Comparison of ENCODE assay signal across 8 cellular contexts in the genomic region with DNA sequence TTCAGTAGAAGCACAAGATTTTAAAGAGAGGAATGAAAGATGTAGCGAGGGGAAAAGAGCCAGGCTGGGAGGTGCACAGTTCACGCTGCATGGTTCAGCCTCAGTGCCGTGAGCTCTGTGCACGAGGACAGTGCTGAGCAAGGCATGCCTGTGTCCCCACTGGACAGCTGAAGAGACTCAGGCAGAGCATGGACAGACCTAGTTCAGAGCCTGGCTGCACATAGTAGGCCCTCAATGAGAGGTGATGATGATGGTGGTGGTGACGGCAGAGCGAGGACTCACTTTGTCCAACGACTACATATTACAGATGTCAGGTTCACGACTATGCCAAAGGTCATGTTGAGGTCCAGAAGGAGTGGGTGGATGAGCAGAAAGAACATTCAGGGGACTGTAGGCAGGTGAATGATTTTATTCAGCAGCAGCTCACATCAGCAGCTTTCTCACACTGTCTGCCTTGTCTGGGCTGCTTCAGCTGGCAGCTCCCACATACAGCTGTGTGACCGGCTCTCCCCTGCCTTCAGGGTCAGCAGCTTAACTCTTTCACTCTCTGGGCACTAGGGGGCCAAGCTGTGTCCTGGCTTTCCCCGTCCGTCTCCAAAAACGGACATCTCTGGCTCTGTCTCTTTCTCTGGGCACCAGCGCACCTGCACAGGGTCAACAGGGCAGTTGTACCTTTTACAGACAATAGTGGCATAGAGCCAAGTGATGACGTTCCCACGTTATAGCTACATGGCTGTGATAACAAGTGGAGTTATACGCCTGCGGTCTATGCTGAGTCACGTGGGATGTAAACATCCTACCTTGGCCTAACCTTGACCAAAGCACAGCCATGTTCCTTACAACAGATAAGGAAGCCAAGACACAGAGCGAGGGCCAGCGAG.
DNase-seq lines count a peak whose midpoint lies in the region; ATAC-seq and TF ChIP-seq lines count a peak whose summit lies in the region.

No MANE protein-coding gene starts in this region.

- H3K4me3 ChIP-seq in cardiac muscle cell (no peak overlapping the region), right cardiac atrium (ENCODE audit: low read length) (no peak overlapping the region), upper lobe of right lung (no peak overlapping the region)

- POLR2A ChIA-PET in naive thymus-derived CD8-positive, alpha-beta T cell (lab: Charles Lee) = no interaction called here

- no peak overlapping the region for H3K27ac Mint-ChIP-seq in naive thymus-derived CD8-positive, alpha-beta T cell

- intact Hi-C loops in right cardiac atrium (cut with DNase I) = no loop called here
- intact Hi-C loops in upper lobe of right lung (cut with DNase I) = no loop called here

- WGBS in right cardiac atrium = 39% methylated on average over 20 of the region's 20 CpGs

- H3K4me1 Mint-ChIP-seq in naive thymus-derived CD8-positive, alpha-beta T cell = peaks cover 0 to 12% (median 0%) of the 10 kb centered on the region in 4 donors

- DNase-seq in cardiac muscle cell (ENCODE audit: low read depth in 1 of 2, low spot score in 1 of 2) (peak; percentile 60 to 74), right cardiac atrium (no peak), SHP77 treated with DMSO at 0.1 percent for 48 hours (lab: John Stamatoyannopoulos, UW) (peak; percentile 61), hypothalamus (lab: John Stamatoyannopoulos, UW) (peak in 28 of 51 donors; percentile 3 to 61 (median 12)), upper lobe of right lung (peak; percentile 32)
- DNase-seq in naive thymus-derived CD8-positive, alpha-beta T cell = no peak

- H3K36me3 ChIP-seq in cardiac muscle cell (no peaks in the 10 kb centered on the region), upper lobe of right lung (no peaks in the 10 kb centered on the region)

- H3K4me1 ChIP-seq in cardiac muscle cell (ENCODE audit: low read depth) (peaks cover 25% of the 10 kb centered on the region), right cardiac atrium (ENCODE audit: control insufficient read depth, insufficient read depth, low read length) (no peaks in the 10 kb centered on the region), upper lobe of right lung (no peaks in the 10 kb centered on the region)

- no peaks in the 10 kb centered on the region for H3K9me3 ChIP-seq in cardiac muscle cell (ENCODE audit: low read depth)
- no peaks in the 10 kb centered on the region for H3K9me3 ChIP-seq in right cardiac atrium (ENCODE audit: control insufficient read depth, low read length)
- H3K9me3 ChIP-seq in upper lobe of right lung = no peaks in the 10 kb centered on the region

- no peak overlapping the region for H3K4me3 Mint-ChIP-seq in naive thymus-derived CD8-positive, alpha-beta T cell

- no peaks in the 10 kb centered on the region for H3K36me3 Mint-ChIP-seq in naive thymus-derived CD8-positive, alpha-beta T cell

- ATAC-seq in right cardiac atrium = no peak
- no peak for ATAC-seq in upper lobe of right lung
- no peak for ATAC-seq in naive thymus-derived CD8-positive, alpha-beta T cell
- no peak for ATAC-seq in GM18861 (IDR thresholded peaks at IDR 0.05; ENCODE audit: unreplicated experiment)
- ATAC-seq in GM21717 (IDR thresholded peaks at IDR 0.05; ENCODE audit: unreplicated experiment) = no peak

- no peaks in the 10 kb centered on the region for H3K27me3 ChIP-seq in cardiac muscle cell
- no peaks in the 10 kb centered on the region for H3K27me3 ChIP-seq in right cardiac atrium (ENCODE audit: control insufficient read depth, insufficient read depth)
- H3K27me3 ChIP-seq in upper lobe of right lung = no peaks in the 10 kb centered on the region

- H3K27ac ChIP-seq in cardiac muscle cell (no peak overlapping the region), right cardiac atrium (ENCODE audit: low read length) (no peak overlapping the region), upper lobe of right lung (no peak overlapping the region)

- H3K27me3 Mint-ChIP-seq in naive thymus-derived CD8-positive, alpha-beta T cell = peaks cover 0 to 1% (median 0%) of the 10 kb centered on the region in 5 donors

- peak; percentile 72 for TF ChIP-seq CTCF in cardiac muscle cell (IDR thresholded peaks at IDR 0.05; ENCODE audit: low read depth, low read length)
- peak; percentile 14 for TF ChIP-seq CTCF in upper lobe of right lung (IDR thresholded peaks at IDR 0.05)

- no peaks in the 10 kb centered on the region for H3K9me3 Mint-ChIP-seq in naive thymus-derived CD8-positive, alpha-beta T cell

Comparison
In these comparisons a context has a peak if more than half of its experiments do, and no peak if none do; other contexts are left out.
1. DNase-seq: peak in cardiac muscle cell (2 of 2), SHP77 treated with DMSO at 0.1 percent for 48 hours (single experiment), hypothalamus (28 of 51) and upper lobe of right lung (single experiment); none in right cardiac atrium (0 of 3) and naive thymus-derived CD8-positive, alpha-beta T cell (0 of 10).